In the genomic region with DNA sequence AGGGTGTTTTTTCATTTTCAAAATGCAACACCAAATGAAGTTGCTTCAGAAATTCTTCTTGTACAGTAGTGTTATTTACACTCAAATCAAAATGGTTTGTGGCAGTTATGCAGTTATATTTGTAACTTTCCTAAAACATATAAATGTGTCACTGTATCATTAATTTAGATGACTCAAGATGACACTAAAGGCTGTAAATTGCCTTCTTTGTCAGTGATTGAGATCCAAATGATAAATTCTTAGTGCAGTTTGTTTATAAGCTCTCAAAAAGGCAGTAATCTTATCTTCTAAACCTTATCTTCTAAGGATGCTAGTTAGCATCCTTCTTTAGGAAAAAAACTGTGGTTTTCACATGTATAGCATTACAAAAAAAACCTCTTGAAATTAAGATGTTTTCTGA, we compare ENCODE assay signal across 17 cellular contexts. TPM values are rescaled to one million over a fixed set of nuclear protein-coding genes. Genes with fewer than 3 reads are reported as not detected.
DNase-seq lines count a peak whose midpoint lies in the region; ATAC-seq, FAIRE-seq and TF ChIP-seq lines count a peak whose summit lies in the region.
"Had no signal": no experiment of that assay in that cellular context is flagged by ENCODE, and none has a peak within 500 bp of the region (broad histone marks: within the 10 kb centered on the region; RNA-seq: fewer than 3 reads in every experiment).

No MANE protein-coding gene starts in this region.

- H3K27ac ChIP-seq in SK-N-SH (ENCODE audit: low read depth in 2 of 2, low read length in 1 of 2) (peak overlapping the region in 1 of 2 experiments; percentile 84; a peak in 2 of 4 replicates), HEK293 (ENCODE audit: extremely low read depth, low read depth, low read length) (no peak overlapping the region), PC-3 (ENCODE audit: low read length) (peak overlapping the region; percentile 41), aorta (ENCODE audit: low read depth in 1 of 2, low read length in 2 of 2) (no peak overlapping the region), foreskin keratinocyte (no peak overlapping the region)
- H3K27ac ChIP-seq: 22Rv1 had no signal

- no peak for TF ChIP-seq EP300 in SK-N-SH (IDR thresholded peaks at IDR 0.05; ENCODE audit: borderline replicate concordance in 1 of 2, low read depth in 1 of 2, low read length in 1 of 2)

- DNase-seq in SK-N-SH (no peak), PC-3 (no peak), occipital lobe (lab: John Stamatoyannopoulos, UW) (no peak), aorta (no peak), foreskin keratinocyte (no peak)
- DNase-seq: C1 segment of cervical spinal cord; CD8-positive, alpha-beta memory T cell; COR-L47; DMS153; DMS79; GF-D8 had no signal

- ATAC-seq in SK-N-SH treated with all-trans-retinoic acid at 6 μM for 48 hours = no peak
- ATAC-seq in PC-3 = peak; percentile 25
- ATAC-seq in aorta (ENCODE audit: low FRiP score) = no peak
- no peak for ATAC-seq in foreskin keratinocyte

- TF ChIP-seq CTCF in SK-N-SH (IDR thresholded peaks at IDR 0.05) (no peak), HEK293 (tag by site-specific recombination; IDR thresholded peaks at IDR 0.05) (no peak), PC-3 (conservative IDR thresholded peaks at IDR 0.05; ENCODE audit: low read depth, low read length) (no peak), foreskin keratinocyte (conservative IDR thresholded peaks at IDR 0.05) (no peak)

- intact Hi-C loops in PC-3 (cut with micrococcal nuclease) = no loop called here
- intact Hi-C loops in aorta (cut with DNase I) = no loop called here

- no peaks in the 10 kb centered on the region for H3K9me2 ChIP-seq in SK-N-SH
- H3K9me2 ChIP-seq in PC-3 (replicated peaks; ENCODE audit: low read length) = no peaks in the 10 kb centered on the region

- peaks cover 0 to 4% of the 10 kb centered on the region in 2 experiments for H3K36me3 ChIP-seq in SK-N-SH (replicated peaks in 1 of 2; ENCODE audit: control insufficient read depth in 1 of 2, insufficient read depth in 2 of 2, low read length in 1 of 2)
- no peaks in the 10 kb centered on the region for H3K36me3 ChIP-seq in HEK293 (ENCODE audit: control insufficient read depth in 2 of 2, insufficient read depth in 1 of 2, low read length in 2 of 2)
- H3K36me3 ChIP-seq in PC-3 (ENCODE audit: low read depth, low read length) = no peaks in the 10 kb centered on the region
- no peaks in the 10 kb centered on the region for H3K36me3 ChIP-seq in aorta (ENCODE audit: control insufficient read depth in 1 of 2, insufficient read depth in 2 of 2, low read length in 1 of 2)
- H3K36me3 ChIP-seq: BE2C had no signal

- H2AFZ ChIP-seq in SK-N-SH (ENCODE audit: low read depth) (no peak overlapping the region), PC-3 (ENCODE audit: low read length) (no peak overlapping the region)

- TF ChIP-seq RAD21 in SK-N-SH (IDR thresholded peaks at IDR 0.05; ENCODE audit: low read length) = no peak

- BruUV-seq in PC-3 (replicated peaks; lab: Mats Ljungman, UMichigan) = no TSS peak

- H3K79me2 ChIP-seq in SK-N-SH (ENCODE audit: insufficient read depth) (peaks cover 19% of the 10 kb centered on the region; the same call in 1 of the 2 replicates), PC-3 (ENCODE audit: low read length) (peaks cover 31% of the 10 kb centered on the region)

- peak; percentile 93 for FAIRE-seq in endometrium (lab: Jason Lieb, UNC)
- FAIRE-seq: D721Med had no signal

- H3K4me3 ChIP-seq in SK-N-SH (ENCODE audit: low read depth in 2 of 2, low read length in 1 of 2) (no peak overlapping the region), HEK293 (ENCODE audit: low read depth, low read length) (no peak overlapping the region), PC-3 (ENCODE audit: low read length) (no peak overlapping the region), aorta (ENCODE audit: low read length in 2 of 2) (no peak overlapping the region)

- H3K9ac ChIP-seq in SK-N-SH (no peak overlapping the region), PC-3 (ENCODE audit: low read length) (no peak overlapping the region)

- H3K4me2 ChIP-seq in SK-N-SH (no peak overlapping the region), PC-3 (ENCODE audit: low read length) (no peak overlapping the region)

- H3K27me3 ChIP-seq in SK-N-SH (ENCODE audit: insufficient read depth) = no peaks in the 10 kb centered on the region
- H3K27me3 ChIP-seq in PC-3 (ENCODE audit: low read length) = no peaks in the 10 kb centered on the region
- no peaks in the 10 kb centered on the region for H3K27me3 ChIP-seq in aorta (ENCODE audit: control insufficient read depth in 1 of 2, insufficient read depth in 2 of 2, low read length in 1 of 2)
- H3K27me3 ChIP-seq in foreskin keratinocyte = no peaks in the 10 kb centered on the region
- H3K27me3 ChIP-seq: BE2C had no signal

- H3F3A ChIP-seq in SK-N-SH (replicated peaks; ENCODE audit: insufficient read depth) (no peaks in the 10 kb centered on the region), PC-3 (ENCODE audit: low read length, unreplicated experiment) (no peaks in the 10 kb centered on the region)

- POLR2A ChIA-PET in SK-N-SH (lab: Yijun Ruan, JAX) = no interaction called here
- POLR2A ChIA-PET in HEK293 (lab: Yijun Ruan, JAX) = no interaction called here
- POLR2A ChIA-PET in PC-3 (lab: Charles Lee; ENCODE audit: unreplicated experiment) = no interaction called here

- CTCF ChIA-PET in SK-N-SH (lab: Yijun Ruan, JAX) = interaction anchor here (0.6 to 1.4 kb wide), 5 partner anchors 9 to 118 kb away, joined by 3 to 6 read pairs (median 4); no protein-coding TSS in a partner anchor
- CTCF ChIA-PET in HEK293 (lab: Yijun Ruan, JAX) = interaction anchor here (0.7 to 1.6 kb wide), 5 partner anchors 8 to 383 kb away, joined by 3 to 4 read pairs (median 3); no protein-coding TSS in a partner anchor
- CTCF ChIA-PET in PC-3 (lab: Charles Lee) = no interaction called here

- H4K20me1 ChIP-seq in SK-N-SH (ENCODE audit: insufficient read depth) = no peaks in the 10 kb centered on the region
- H4K20me1 ChIP-seq in PC-3 (ENCODE audit: low read length) = no peaks in the 10 kb centered on the region

- 0 out of 2 replicates have a peak, but pooled peaks cover 4% of the 10 kb centered on the region for H3K9me3 ChIP-seq in SK-N-SH
- no peaks in the 10 kb centered on the region for H3K9me3 ChIP-seq in HEK293 (ENCODE audit: control insufficient read depth, insufficient read depth, low read depth, low read length)
- no peaks in the 10 kb centered on the region for H3K9me3 ChIP-seq in PC-3 (ENCODE audit: low read length)
- H3K9me3 ChIP-seq in aorta (ENCODE audit: control insufficient read depth, low read length) = no peaks in the 10 kb centered on the region
- H3K9me3 ChIP-seq: BE2C had no signal

- H3K4me1 ChIP-seq in SK-N-SH (ENCODE audit: control insufficient read depth in 1 of 2, insufficient read depth in 2 of 2, low read depth in 1 of 2, low read length in 1 of 2) (peaks cover 0 to 28% of the 10 kb centered on the region in 2 experiments; a peak in 2 of 4 replicates), HEK293 (ENCODE audit: control insufficient read depth, insufficient read depth, low read length) (peaks cover 15% of the 10 kb centered on the region), PC-3 (ENCODE audit: insufficient read depth, low read length) (peaks cover 14% of the 10 kb centered on the region), aorta (ENCODE audit: control insufficient read depth in 1 of 2, insufficient read depth in 2 of 2, low read length in 2 of 2) (no peaks in the 10 kb centered on the region), foreskin keratinocyte (no peaks in the 10 kb centered on the region)

TF ChIP-seq in SK-N-SH, 30 proteins besides CTCF, POLR2A, EP300 and RAD21:
- TF ChIP-seq GATA2 (CRISPR knock-in tag; IDR thresholded peaks at IDR 0.05) = peak; percentile 37; the same call in 1 of the 2 replicates
- TF ChIP-seq TCF12 (IDR thresholded peaks at IDR 0.05) = no peak

TF ChIP-seq in SK-N-SH treated with all-trans-retinoic acid at 6 μM for 48 hours, 23 proteins besides CTCF, POLR2A, EP300 and RAD21 (continues in another document):
- TF ChIP-seq PPARA (CRISPR knock-in tag; IDR thresholded peaks at IDR 0.05; ENCODE audit: borderline replicate concordance) (no peak), ZNF8 (CRISPR knock-in tag; IDR thresholded peaks at IDR 0.05) (no peak), ARNTL (CRISPR knock-in tag; IDR thresholded peaks at IDR 0.05; ENCODE audit: borderline replicate concordance, low read depth) (no peak), ZC3H10 (CRISPR knock-in tag; IDR thresholded peaks at IDR 0.05) (no peak), OSR1 (CRISPR knock-in tag; IDR thresholded peaks at IDR 0.05) (no peak), SNAI2 (CRISPR knock-in tag; IDR thresholded peaks at IDR 0.05) (no peak)

TF ChIP-seq in HEK293, 187 proteins besides CTCF, POLR2A, EP300 and RAD21 (continues in another document):
- TF ChIP-seq ZNF843 (tag by site-specific recombination; IDR thresholded peaks at IDR 0.05) = peak; percentile 84; the same call in 1 of the 2 replicates
- no peak for TF ChIP-seq ZNF791 (tag by site-specific recombination; IDR thresholded peaks at IDR 0.05)
- TF ChIP-seq, protein P1, sequence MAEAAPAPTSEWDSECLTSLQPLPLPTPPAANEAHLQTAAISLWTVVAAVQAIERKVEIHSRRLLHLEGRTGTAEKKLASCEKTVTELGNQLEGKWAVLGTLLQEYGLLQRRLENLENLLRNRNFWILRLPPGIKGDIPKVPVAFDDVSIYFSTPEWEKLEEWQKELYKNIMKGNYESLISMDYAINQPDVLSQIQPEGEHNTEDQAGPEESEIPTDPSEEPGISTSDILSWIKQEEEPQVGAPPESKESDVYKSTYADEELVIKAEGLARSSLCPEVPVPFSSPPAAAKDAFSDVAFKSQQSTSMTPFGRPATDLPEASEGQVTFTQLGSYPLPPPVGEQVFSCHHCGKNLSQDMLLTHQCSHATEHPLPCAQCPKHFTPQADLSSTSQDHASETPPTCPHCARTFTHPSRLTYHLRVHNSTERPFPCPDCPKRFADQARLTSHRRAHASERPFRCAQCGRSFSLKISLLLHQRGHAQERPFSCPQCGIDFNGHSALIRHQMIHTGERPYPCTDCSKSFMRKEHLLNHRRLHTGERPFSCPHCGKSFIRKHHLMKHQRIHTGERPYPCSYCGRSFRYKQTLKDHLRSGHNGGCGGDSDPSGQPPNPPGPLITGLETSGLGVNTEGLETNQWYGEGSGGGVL (tag by site-specific recombination; IDR thresholded peaks at IDR 0.05) = no peak
- no peak for TF ChIP-seq ZBTB48 (tag by site-specific recombination; IDR thresholded peaks at IDR 0.05)

RNA-seq across cellular contexts. Expression of gene UMAD1, which starts 12.6 kb away (rescaled TPM):
- 13.9 and 17.6 TPM in 2 replicates for polyA plus RNA-seq in SK-N-SH (2012; rRNA removed)
- polyA plus RNA-seq in SK-N-SH (2012; cell fraction: cytosol; rRNA removed) = 19.6 and 24.9 TPM in 2 replicates
- 7.5 and 9.7 TPM in 2 replicates for polyA plus RNA-seq in SK-N-SH (2012; cell fraction: nucleus; rRNA removed)
- 6.0 and 8.9 TPM in 2 replicates for total RNA-seq in PC-3 (2014; rRNA removed)
- total RNA-seq in occipital lobe = 10.9 TPM
- 10 to 100 TPM; 14.5 to 18.9 TPM for total RNA-seq in aorta
- polyA plus RNA-seq in aorta = 10 to 100 TPM; 11.8 to 16.5 TPM
- 10.4 and 10.5 TPM in 2 replicates for total RNA-seq in foreskin keratinocyte
- polyA plus RNA-seq in foreskin keratinocyte = 6.5 and 7.1 TPM in 2 replicates
